In genomic region chr3:11558002-11558401, GRCh38 we compare ENCODE assay signal across 8 cellular contexts.
DNase-seq lines count a peak whose midpoint lies in the region; ATAC-seq and TF ChIP-seq lines count a peak whose summit lies in the region.

No MANE protein-coding gene starts in this region.

- TF ChIP-seq CTCF in activated B cell treated with CpG ODN at 0.5 μM for 24 hours (IDR thresholded peaks at IDR 0.05) (no peak), fibroblast of pulmonary artery (IDR thresholded peaks at IDR 0.05; ENCODE audit: low read length, missing control alignments) (no peak)

- no peak overlapping the region for H3K4me3 Mint-ChIP-seq in T-helper 1 cell treated with Interleukin-12 subunit alpha and Interleukin-12 subunit beta and Interleukin-4 antibody, amounts not matched to agents 30 μg/mL and 1 μg/mL, for 36 hours
- H3K4me3 Mint-ChIP-seq in activated B cell treated with CpG ODN at 0.5 μM for 24 hours = no peak overlapping the region

- H3K4me3 ChIP-seq in fibroblast of pulmonary artery (replicated peaks; ENCODE audit: low read depth, low read length) = no peak overlapping the region
- H3K4me3 ChIP-seq in skeletal muscle cell (ENCODE audit: low read depth, low read length) = no peak overlapping the region

- H3K27ac Mint-ChIP-seq in T-helper 1 cell treated with Interleukin-12 subunit alpha and Interleukin-12 subunit beta and Interleukin-4 antibody, amounts not matched to agents 30 μg/mL and 1 μg/mL, for 36 hours = peak overlapping the region; percentile 15
- peak overlapping the region; percentile 1 for H3K27ac Mint-ChIP-seq in activated B cell treated with CpG ODN at 0.5 μM for 24 hours

- POLR2A ChIA-PET in activated B cell treated with CpG ODN at 0.5 μM for 24 hours (lab: Charles Lee) = no interaction called here

- ATAC-seq in activated B cell treated with CpG ODN at 0.5 μM for 24 hours (ENCODE audit: low read depth) = no peak
- no peak for ATAC-seq in HG03571 (IDR thresholded peaks at IDR 0.05; ENCODE audit: unreplicated experiment)

- H3K36me3 Mint-ChIP-seq in T-helper 1 cell treated with Interleukin-12 subunit alpha and Interleukin-12 subunit beta and Interleukin-4 antibody, amounts not matched to agents 30 μg/mL and 1 μg/mL, for 36 hours (ENCODE audit: low read depth) = peaks cover 3% of the 10 kb centered on the region
- peaks cover 71% of the 10 kb centered on the region for H3K36me3 Mint-ChIP-seq in activated B cell treated with CpG ODN at 0.5 μM for 24 hours (ENCODE audit: low read depth)

- DNase-seq in T-helper 1 cell (no peak), activated B cell treated with CpG ODN at 0.5 μM for 24 hours (no peak), fibroblast of pulmonary artery (ENCODE audit: low read depth) (peak; percentile 75), skeletal muscle cell (ENCODE audit: low read depth) (peak; percentile 66), NCI-H187 (lab: John Stamatoyannopoulos, UW) (no peak), SW480 (ENCODE audit: low spot score) (no peak)

- CTCF ChIA-PET in activated B cell treated with CpG ODN at 0.5 μM for 24 hours (lab: Charles Lee) = no interaction called here

- H3K9me3 Mint-ChIP-seq in T-helper 1 cell treated with Interleukin-12 subunit alpha and Interleukin-12 subunit beta and Interleukin-4 antibody, amounts not matched to agents 30 μg/mL and 1 μg/mL, for 36 hours = no peaks in the 10 kb centered on the region
- no peaks in the 10 kb centered on the region for H3K9me3 Mint-ChIP-seq in activated B cell treated with CpG ODN at 0.5 μM for 24 hours

- peaks cover 5% of the 10 kb centered on the region for H3K4me1 Mint-ChIP-seq in T-helper 1 cell treated with Interleukin-12 subunit alpha and Interleukin-12 subunit beta and Interleukin-4 antibody, amounts not matched to agents 30 μg/mL and 1 μg/mL, for 36 hours (ENCODE audit: low read depth)
- H3K4me1 Mint-ChIP-seq in activated B cell treated with CpG ODN at 0.5 μM for 24 hours = no peaks in the 10 kb centered on the region

- intact Hi-C loops in activated B cell treated with CpG ODN at 0.5 μM for 24 hours (cut with micrococcal nuclease) = no loop called here

- no peaks in the 10 kb centered on the region for H3K27me3 Mint-ChIP-seq in T-helper 1 cell treated with Interleukin-12 subunit alpha and Interleukin-12 subunit beta and Interleukin-4 antibody, amounts not matched to agents 30 μg/mL and 1 μg/mL, for 36 hours (ENCODE audit: low read depth)
- no peaks in the 10 kb centered on the region for H3K27me3 Mint-ChIP-seq in activated B cell treated with CpG ODN at 0.5 μM for 24 hours

Comparison
In these comparisons a context has a peak if more than half of its experiments do, and no peak if none do; other contexts are left out.
1. DNase-seq: peak in fibroblast of pulmonary artery (single experiment) and skeletal muscle cell (single experiment); none in T-helper 1 cell (0 of 5), activated B cell treated with CpG ODN at 0.5 μM for 24 hours (single experiment), NCI-H187 (0 of 2) and SW480 (single experiment).